Comparison of ENCODE assay signal across 20 cellular contexts in genomic region chr2:177312562-177312961, GRCh38.
"Had no signal": no experiment of that assay in that cellular context is flagged by ENCODE, and none has a peak within 500 bp of the region (broad histone marks: within the 10 kb centered on the region; RNA-seq: fewer than 3 reads in every experiment).

No MANE protein-coding gene starts in this region.

- H3K4me3 ChIP-seq: SJSA1, SK-N-MC had no signal

- DNase-seq: Kasumi-1, NCI-H1092, NCI-H1105 treated with DMSO at 0.1 percent for 48 hours, NCI-H1417 treated with DMSO at 0.1 percent for 48 hours, NCI-H146, NCI-H1694 treated with DMSO at 0.1 percent for 48 hours, NCI-H1930, NCI-H2081, NCI-H2107, NCI-H226, NCI-H446, NCI-H510A, NCI-H524 treated with DMSO at 0.1 percent for 48 hours, NCI-H774, Right ventricle myocardium superior, RPMI8226, SIG-M5 had no signal

- H3K27ac ChIP-seq: KMS-11, SJSA1, SK-N-MC had no signal

- H3K27me3 ChIP-seq: SJSA1 had no signal

- H3K36me3 ChIP-seq: SJSA1 had no signal

- H3K9me3 ChIP-seq: SJSA1 had no signal
